15 cellular contexts compared by ENCODE assay signal in genomic region chr13:44417446-44417845, GRCh38.
"Had no signal": no experiment of that assay in that cellular context is flagged by ENCODE, and none has a peak within 500 bp of the region (broad histone marks: within the 10 kb centered on the region; RNA-seq: fewer than 3 reads in every experiment).

No MANE protein-coding gene starts in this region.

- H3K4me1 Mint-ChIP-seq: activated naive CD4-positive, alpha-beta T cell treated with anti-CD3 and anti-CD28 coated beads, Interleukin-2, amount 50 U/mL, for 24 hours; immature natural killer cell; natural killer cell; stimulated activated naive CD8-positive, alpha-beta T cell treated with anti-CD3 and anti-CD28 coated beads, Interleukin-15, amount 100 ng/mL, for 72 hours had no signal

- H3K9me3 Mint-ChIP-seq: activated naive CD4-positive, alpha-beta T cell treated with anti-CD3 and anti-CD28 coated beads, Interleukin-2, amount 50 U/mL, for 24 hours; immature natural killer cell; natural killer cell; stimulated activated naive CD8-positive, alpha-beta T cell treated with anti-CD3 and anti-CD28 coated beads, Interleukin-15, amount 100 ng/mL, for 72 hours had no signal

- H3K27me3 Mint-ChIP-seq: activated naive CD4-positive, alpha-beta T cell treated with anti-CD3 and anti-CD28 coated beads, Interleukin-2, amount 50 U/mL, for 24 hours had no signal

- H3K36me3 Mint-ChIP-seq: activated naive CD4-positive, alpha-beta T cell treated with anti-CD3 and anti-CD28 coated beads, Interleukin-2, amount 50 U/mL, for 24 hours; immature natural killer cell; natural killer cell had no signal

- H3K27me3 ChIP-seq: ascending aorta, breast epithelium had no signal

- H3K27ac ChIP-seq: ascending aorta, breast epithelium had no signal

- H3K4me3 ChIP-seq: ascending aorta, breast epithelium had no signal

- H3K4me1 ChIP-seq: ascending aorta, breast epithelium had no signal

- DNase-seq: activated CD4-positive, alpha-beta T cell treated with anti-CD3 and anti-CD28 coated beads, Interleukin-2, amount 50 U/mL, for 1 hour; activated gamma-delta T cell; effector memory CD4-positive, alpha-beta T cell; immature natural killer cell; natural killer cell; right cardiac atrium; small intestine; stimulated activated CD4-positive, alpha-beta T cell treated with anti-CD3 and anti-CD28 coated beads, Interleukin-4, amount 100 ng/mL, for 1 hour; stimulated activated naive CD8-positive, alpha-beta T cell treated with anti-CD3 and anti-CD28 coated beads, Interleukin-15, amount 100 ng/mL, for 72 hours; T1000 had no signal

- H3K27ac Mint-ChIP-seq: activated naive CD4-positive, alpha-beta T cell treated with anti-CD3 and anti-CD28 coated beads, Interleukin-2, amount 50 U/mL, for 24 hours; dendritic cell treated with granulocyte-macrophage colony-stimulating factor and Interleukin-4, amounts not matched to agents 40 ng/mL and 50 ng/mL, for 4 days; immature natural killer cell; natural killer cell; progenitor cell of endocrine pancreas had no signal

- H3K9me3 ChIP-seq: ascending aorta, breast epithelium had no signal

- H3K4me3 Mint-ChIP-seq: activated naive CD4-positive, alpha-beta T cell treated with anti-CD3 and anti-CD28 coated beads, Interleukin-2, amount 50 U/mL, for 24 hours; dendritic cell treated with granulocyte-macrophage colony-stimulating factor and Interleukin-4, amounts not matched to agents 40 ng/mL and 50 ng/mL, for 4 days; immature natural killer cell; natural killer cell; stimulated activated naive CD8-positive, alpha-beta T cell treated with anti-CD3 and anti-CD28 coated beads, Interleukin-15, amount 100 ng/mL, for 72 hours had no signal

- H3K36me3 ChIP-seq: ascending aorta, breast epithelium had no signal
